Comparison of ENCODE assay signal across 8 cellular contexts in genomic region chr6:132598473-132598872, GRCh38. TPM values are rescaled to one million over a fixed set of nuclear protein-coding genes. Genes with fewer than 3 reads are reported as not detected.
A peak's percentile ranks its signal among the peaks of the same experiment; 100 is the strongest.
DNase-seq lines count a peak whose midpoint lies in the region; ATAC-seq and TF ChIP-seq lines count a peak whose summit lies in the region.

No MANE protein-coding gene starts in this region.

- peak; percentile 91 for ATAC-seq in GM21526 (IDR thresholded peaks at IDR 0.05; ENCODE audit: low FRiP score, unreplicated experiment)
- ATAC-seq in GM18861 (IDR thresholded peaks at IDR 0.05; ENCODE audit: unreplicated experiment): no peak

- DNase-seq in DMS53 treated with DMSO at 0.1 percent for 48 hours (lab: John Stamatoyannopoulos, UW; ENCODE audit: unreplicated experiment) (peak; percentile 34), LNCaP clone FGC (ENCODE audit: low read depth) (peak; percentile 28), epithelial cell of proximal tubule (ENCODE audit: low read depth) (no peak), NCI-H2171 treated with DMSO at 0.1 percent for 48 hours (lab: John Stamatoyannopoulos, UW) (no peak), mucosa of gallbladder (ENCODE audit: low spot score) (no peak)
- no peak for DNase-seq in activated CD4-positive, alpha-beta memory T cell treated with anti-CD3 and anti-CD28 coated beads for 36 hours

- no peak overlapping the region for H3K4me3 ChIP-seq in LNCaP clone FGC (ENCODE audit: low read depth, low read length)
- H3K4me3 ChIP-seq in epithelial cell of proximal tubule (ENCODE audit: low read depth, low read length): no peak overlapping the region

- no peak overlapping the region for H3K27ac Mint-ChIP-seq in activated CD4-positive, alpha-beta memory T cell treated with anti-CD3 and anti-CD28 coated beads for 36 hours

- H3K4me1 Mint-ChIP-seq in activated CD4-positive, alpha-beta memory T cell treated with anti-CD3 and anti-CD28 coated beads for 36 hours (ENCODE audit: low read depth): no peaks in the 10 kb centered on the region

- TF ChIP-seq CTCF in LNCaP clone FGC (IDR thresholded peaks at IDR 0.05; ENCODE audit: control insufficient read depth, extremely low read depth, insufficient read depth) (peak; percentile 47), epithelial cell of proximal tubule (conservative IDR thresholded peaks at IDR 0.05; ENCODE audit: low read depth, low read length) (peak; percentile 60)

- intact Hi-C loops in activated CD4-positive, alpha-beta memory T cell treated with anti-CD3 and anti-CD28 coated beads for 36 hours (cut with micrococcal nuclease): no loop called here

- H3K9me3 Mint-ChIP-seq in activated CD4-positive, alpha-beta memory T cell treated with anti-CD3 and anti-CD28 coated beads for 36 hours: no peaks in the 10 kb centered on the region

- H3K36me3 Mint-ChIP-seq in activated CD4-positive, alpha-beta memory T cell treated with anti-CD3 and anti-CD28 coated beads for 36 hours: no peaks in the 10 kb centered on the region

- H3K27me3 Mint-ChIP-seq in activated CD4-positive, alpha-beta memory T cell treated with anti-CD3 and anti-CD28 coated beads for 36 hours: peaks cover 5% of the 10 kb centered on the region

- no peak overlapping the region for H3K4me3 Mint-ChIP-seq in activated CD4-positive, alpha-beta memory T cell treated with anti-CD3 and anti-CD28 coated beads for 36 hours

- CTCF ChIA-PET in activated CD4-positive, alpha-beta memory T cell treated with anti-CD3 and anti-CD28 coated beads for 36 hours (lab: Charles Lee): no interaction called here

- POLR2A ChIA-PET in activated CD4-positive, alpha-beta memory T cell treated with anti-CD3 and anti-CD28 coated beads for 36 hours (lab: Charles Lee): no interaction called here

RNA-seq across cellular contexts. Expression of gene TAAR5, which starts 8.9 kb away (rescaled TPM):
- total RNA-seq in epithelial cell of proximal tubule: not detected in 2 replicates
- not detected for total RNA-seq in mucosa of gallbladder
- not detected for total RNA-seq in activated CD4-positive, alpha-beta memory T cell treated with anti-CD3 and anti-CD28 coated beads for 36 hours

RNA-seq across cellular contexts. Expression of gene TAAR2, which starts 25.6 kb away (rescaled TPM):
- total RNA-seq in epithelial cell of proximal tubule: not detected in 2 replicates
- not detected for total RNA-seq in mucosa of gallbladder
- not detected for total RNA-seq in activated CD4-positive, alpha-beta memory T cell treated with anti-CD3 and anti-CD28 coated beads for 36 hours

RNA-seq across cellular contexts. Expression of gene TAAR6, which starts 28.4 kb away (rescaled TPM):
- total RNA-seq in epithelial cell of proximal tubule: not detected in 2 replicates
- not detected for total RNA-seq in mucosa of gallbladder
- not detected for total RNA-seq in activated CD4-positive, alpha-beta memory T cell treated with anti-CD3 and anti-CD28 coated beads for 36 hours

RNA-seq across cellular contexts. Expression of gene TAAR8, which starts 46.0 kb away (rescaled TPM):
- not detected in 2 replicates for total RNA-seq in epithelial cell of proximal tubule
- total RNA-seq in mucosa of gallbladder: not detected
- total RNA-seq in activated CD4-positive, alpha-beta memory T cell treated with anti-CD3 and anti-CD28 coated beads for 36 hours: not detected

Comparison
In these comparisons a context has a peak if more than half of its experiments do, and no peak if none do; other contexts are left out.
1. DNase-seq: peak in DMS53 treated with DMSO at 0.1 percent for 48 hours (single experiment) and LNCaP clone FGC (single experiment); none in epithelial cell of proximal tubule (single experiment), NCI-H2171 treated with DMSO at 0.1 percent for 48 hours (single experiment), mucosa of gallbladder (single experiment) and activated CD4-positive, alpha-beta memory T cell treated with anti-CD3 and anti-CD28 coated beads for 36 hours (single experiment).